Comparison of ENCODE assay signal across 9 cellular contexts in genomic region chr14:97061714-97062113, GRCh38.
"Had no signal": no experiment of that assay in that cellular context is flagged by ENCODE, and none has a peak within 500 bp of the region (broad histone marks: within the 10 kb centered on the region; RNA-seq: fewer than 3 reads in every experiment).

No MANE protein-coding gene starts in this region.

- H3K27ac ChIP-seq: GM23248, HL-60 had no signal

- DNase-seq: GM23248, GOT3, H7, HFFc6, KG1 had no signal

- H3K27ac Mint-ChIP-seq: HFFc6 had no signal

- ATAC-seq: HepG2 had no signal

- H3K36me3 ChIP-seq: HAP-1 had no signal

- H3K4me1 ChIP-seq: HAP-1 had no signal

- H3K4me3 Mint-ChIP-seq: HFFc6, IgD-negative memory B cell had no signal

- H3K9me3 ChIP-seq: HAP-1 had no signal

- H3K4me3 ChIP-seq: GM23248, HAP-1 had no signal
